1 cellular context compared by ENCODE assay signal in genomic region chr1:109263597-109264378, GRCh38.
TF ChIP-seq lines count a peak whose summit lies in the region.

No MANE protein-coding gene starts in this region.

TF ChIP-seq in HepG2, 621 proteins besides CTCF, POLR2A, EP300 and RAD21 (continued from another document and continues in another):
- TF ChIP-seq, protein P1, sequence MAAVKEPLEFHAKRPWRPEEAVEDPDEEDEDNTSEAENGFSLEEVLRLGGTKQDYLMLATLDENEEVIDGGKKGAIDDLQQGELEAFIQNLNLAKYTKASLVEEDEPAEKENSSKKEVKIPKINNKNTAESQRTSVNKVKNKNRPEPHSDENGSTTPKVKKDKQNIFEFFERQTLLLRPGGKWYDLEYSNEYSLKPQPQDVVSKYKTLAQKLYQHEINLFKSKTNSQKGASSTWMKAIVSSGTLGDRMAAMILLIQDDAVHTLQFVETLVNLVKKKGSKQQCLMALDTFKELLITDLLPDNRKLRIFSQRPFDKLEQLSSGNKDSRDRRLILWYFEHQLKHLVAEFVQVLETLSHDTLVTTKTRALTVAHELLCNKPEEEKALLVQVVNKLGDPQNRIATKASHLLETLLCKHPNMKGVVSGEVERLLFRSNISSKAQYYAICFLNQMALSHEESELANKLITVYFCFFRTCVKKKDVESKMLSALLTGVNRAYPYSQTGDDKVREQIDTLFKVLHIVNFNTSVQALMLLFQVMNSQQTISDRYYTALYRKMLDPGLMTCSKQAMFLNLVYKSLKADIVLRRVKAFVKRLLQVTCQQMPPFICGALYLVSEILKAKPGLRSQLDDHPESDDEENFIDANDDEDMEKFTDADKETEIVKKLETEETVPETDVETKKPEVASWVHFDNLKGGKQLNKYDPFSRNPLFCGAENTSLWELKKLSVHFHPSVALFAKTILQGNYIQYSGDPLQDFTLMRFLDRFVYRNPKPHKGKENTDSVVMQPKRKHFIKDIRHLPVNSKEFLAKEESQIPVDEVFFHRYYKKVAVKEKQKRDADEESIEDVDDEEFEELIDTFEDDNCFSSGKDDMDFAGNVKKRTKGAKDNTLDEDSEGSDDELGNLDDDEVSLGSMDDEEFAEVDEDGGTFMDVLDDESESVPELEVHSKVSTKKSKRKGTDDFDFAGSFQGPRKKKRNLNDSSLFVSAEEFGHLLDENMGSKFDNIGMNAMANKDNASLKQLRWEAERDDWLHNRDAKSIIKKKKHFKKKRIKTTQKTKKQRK (IDR thresholded peaks at IDR 0.05; ENCODE audit: low read length) = no peak
- TF ChIP-seq JARID2 (CRISPR knock-in tag; IDR thresholded peaks at IDR 0.05; ENCODE audit: insufficient replicate concordance) (no peak), ETV5 (CRISPR knock-in tag; IDR thresholded peaks at IDR 0.05; ENCODE audit: borderline replicate concordance) (peak; percentile 48; the same call in 1 of the 2 replicates), HMG20B (CRISPR knock-in tag; conservative IDR thresholded peaks at IDR 0.05) (no peak), ZNF589 (CRISPR knock-in tag; conservative IDR thresholded peaks at IDR 0.05) (0 out of 2 replicates have a peak, but pooled peaks have one; percentile 20), NR2F1 (CRISPR knock-in tag; IDR thresholded peaks at IDR 0.05) (no peak), KLF6 (CRISPR knock-in tag; IDR thresholded peaks at IDR 0.05) (peak; percentile 76; the same call in 1 of the 2 replicates), ZNF672 (CRISPR knock-in tag; IDR thresholded peaks at IDR 0.05) (no peak), ZNF770 (CRISPR knock-in tag; IDR thresholded peaks at IDR 0.05) (peak; percentile 80), NPAS2 (CRISPR knock-in tag; IDR thresholded peaks at IDR 0.05; ENCODE audit: borderline replicate concordance) (no peak), MBD4 (IDR thresholded peaks at IDR 0.05; ENCODE audit: borderline replicate concordance, low read length) (no peak), MTF1 (CRISPR knock-in tag; IDR thresholded peaks at IDR 0.05) (no peak), ZNF577 (CRISPR knock-in tag; IDR thresholded peaks at IDR 0.05; ENCODE audit: borderline replicate concordance, low read depth) (no peak), ZNF484 (CRISPR knock-in tag; IDR thresholded peaks at IDR 0.05; ENCODE audit: borderline replicate concordance, low read depth) (no peak), NFRKB (IDR thresholded peaks at IDR 0.05) (no peak), HOXA9 (CRISPR knock-in tag; IDR thresholded peaks at IDR 0.05; ENCODE audit: borderline replicate concordance) (no peak), TRIM24 (CRISPR knock-in tag; IDR thresholded peaks at IDR 0.05) (no peak), NFIC (IDR thresholded peaks at IDR 0.05; ENCODE audit: low read length) (no peak), NR1H2 (CRISPR knock-in tag; IDR thresholded peaks at IDR 0.05; ENCODE audit: borderline replicate concordance, low read depth) (no peak), ZNF256 (CRISPR knock-in tag; conservative IDR thresholded peaks at IDR 0.05) (no peak), ARHGAP35 (CRISPR knock-in tag; IDR thresholded peaks at IDR 0.05; ENCODE audit: borderline replicate concordance) (0 out of 2 replicates have a peak, but pooled peaks have one; percentile 29), UBTF (CRISPR knock-in tag; IDR thresholded peaks at IDR 0.05) (peak; percentile 87), HDAC2 (CRISPR knock-in tag; IDR thresholded peaks at IDR 0.05) (peak; percentile 91), MEIS1 (CRISPR knock-in tag; IDR thresholded peaks at IDR 0.05; ENCODE audit: borderline replicate concordance) (peak; percentile 80; the same call in 1 of the 2 replicates), FOXP1 (IDR thresholded peaks at IDR 0.05) (no peak), FOXP1 (CRISPR knock-in tag; IDR thresholded peaks at IDR 0.05) (no peak), ZBTB8A (CRISPR knock-in tag; IDR thresholded peaks at IDR 0.05; ENCODE audit: borderline replicate concordance, low read depth) (no peak), BCLAF1 (IDR thresholded peaks at IDR 0.05) (no peak), PCBP2 (optimal IDR thresholded peaks at IDR 0.05; ENCODE audit: low read depth, low read length, poor library complexity, severe bottlenecking) (no peak), SRY (CRISPR knock-in tag; IDR thresholded peaks at IDR 0.05) (peak; percentile 90; the same call in 1 of the 2 replicates), PAF1 (CRISPR knock-in tag; IDR thresholded peaks at IDR 0.05) (no peak), DPF2 (CRISPR knock-in tag; IDR thresholded peaks at IDR 0.05; ENCODE audit: borderline replicate concordance, low read depth) (peak; percentile 66), ZIK1 (CRISPR knock-in tag; IDR thresholded peaks at IDR 0.05; ENCODE audit: borderline replicate concordance, low read depth) (0 out of 2 replicates have a peak, but pooled peaks have one; percentile 44), GPN1 (CRISPR knock-in tag; IDR thresholded peaks at IDR 0.05; ENCODE audit: borderline replicate concordance) (no peak), ASH2L (IDR thresholded peaks at IDR 0.05; ENCODE audit: insufficient read length, low read depth, low read length) (peak; percentile 30), PITX1 (CRISPR knock-in tag; IDR thresholded peaks at IDR 0.05) (no peak; the same call in 1 of the 2 replicates), IRX3 (CRISPR knock-in tag; IDR thresholded peaks at IDR 0.05; ENCODE audit: borderline replicate concordance, low read depth) (no peak), ZNF350 (CRISPR knock-in tag; IDR thresholded peaks at IDR 0.05; ENCODE audit: borderline replicate concordance, low read depth) (peak; percentile 64; the same call in 1 of the 2 replicates), SMAD3 (CRISPR knock-in tag; IDR thresholded peaks at IDR 0.05) (peak; percentile 64; the same call in 1 of the 2 replicates), WIZ (CRISPR knock-in tag; IDR thresholded peaks at IDR 0.05) (0 out of 2 replicates have a peak, but pooled peaks have one; percentile 53), ZEB1 (IDR thresholded peaks at IDR 0.05; ENCODE audit: insufficient replicate concordance, low read depth) (peak; percentile 39), MLLT10 (CRISPR knock-in tag; IDR thresholded peaks at IDR 0.05) (no peak), ZNF777 (CRISPR knock-in tag; IDR thresholded peaks at IDR 0.05) (no peak), ZNF563 (CRISPR knock-in tag; IDR thresholded peaks at IDR 0.05) (peak; percentile 62; the same call in 1 of the 2 replicates), ZNF281 (CRISPR knock-in tag; IDR thresholded peaks at IDR 0.05; ENCODE audit: borderline replicate concordance) (peak; percentile 36; the same call in 1 of the 2 replicates), ZNF331 (CRISPR knock-in tag; IDR thresholded peaks at IDR 0.05) (peak; percentile 94), FOSL2 (CRISPR knock-in tag; IDR thresholded peaks at IDR 0.05) (peak; percentile 77; the same call in 1 of the 2 replicates)
- TF ChIP-seq, protein P2, sequence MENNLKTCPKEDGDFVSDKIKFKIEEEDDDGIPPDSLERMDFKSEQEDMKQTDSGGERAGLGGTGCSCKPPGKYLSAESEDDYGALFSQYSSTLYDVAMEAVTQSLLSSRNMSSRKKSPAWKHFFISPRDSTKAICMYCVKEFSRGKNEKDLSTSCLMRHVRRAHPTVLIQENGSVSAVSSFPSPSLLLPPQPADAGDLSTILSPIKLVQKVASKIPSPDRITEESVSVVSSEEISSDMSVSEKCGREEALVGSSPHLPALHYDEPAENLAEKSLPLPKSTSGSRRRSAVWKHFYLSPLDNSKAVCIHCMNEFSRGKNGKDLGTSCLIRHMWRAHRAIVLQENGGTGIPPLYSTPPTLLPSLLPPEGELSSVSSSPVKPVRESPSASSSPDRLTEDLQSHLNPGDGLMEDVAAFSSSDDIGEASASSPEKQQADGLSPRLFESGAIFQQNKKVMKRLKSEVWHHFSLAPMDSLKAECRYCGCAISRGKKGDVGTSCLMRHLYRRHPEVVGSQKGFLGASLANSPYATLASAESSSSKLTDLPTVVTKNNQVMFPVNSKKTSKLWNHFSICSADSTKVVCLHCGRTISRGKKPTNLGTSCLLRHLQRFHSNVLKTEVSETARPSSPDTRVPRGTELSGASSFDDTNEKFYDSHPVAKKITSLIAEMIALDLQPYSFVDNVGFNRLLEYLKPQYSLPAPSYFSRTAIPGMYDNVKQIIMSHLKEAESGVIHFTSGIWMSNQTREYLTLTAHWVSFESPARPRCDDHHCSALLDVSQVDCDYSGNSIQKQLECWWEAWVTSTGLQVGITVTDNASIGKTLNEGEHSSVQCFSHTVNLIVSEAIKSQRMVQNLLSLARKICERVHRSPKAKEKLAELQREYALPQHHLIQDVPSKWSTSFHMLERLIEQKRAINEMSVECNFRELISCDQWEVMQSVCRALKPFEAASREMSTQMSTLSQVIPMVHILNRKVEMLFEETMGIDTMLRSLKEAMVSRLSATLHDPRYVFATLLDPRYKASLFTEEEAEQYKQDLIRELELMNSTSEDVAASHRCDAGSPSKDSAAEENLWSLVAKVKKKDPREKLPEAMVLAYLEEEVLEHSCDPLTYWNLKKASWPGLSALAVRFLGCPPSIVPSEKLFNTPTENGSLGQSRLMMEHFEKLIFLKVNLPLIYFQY (CRISPR knock-in tag; IDR thresholded peaks at IDR 0.05; ENCODE audit: borderline replicate concordance) = peak; percentile 42; the same call in 1 of the 2 replicates
